ENCODE assay signal across 1 cellular context in genomic region chr13:51797664-51798488, GRCh38.
TF ChIP-seq lines count a peak whose summit lies in the region.

No MANE protein-coding gene starts in this region.

TF ChIP-seq in GM12878, 131 proteins besides CTCF, POLR2A, EP300 and RAD21 (continued from another document):
- no peak for TF ChIP-seq ZNF592 (IDR thresholded peaks at IDR 0.05)
